ENCODE assay signal across 8 cellular contexts in genomic region chr19:48351341-48351752, GRCh38. TPM values are rescaled to one million over a fixed set of nuclear protein-coding genes. Genes with fewer than 3 reads are reported as not detected.
DNase-seq lines count a peak whose midpoint lies in the region; ATAC-seq and TF ChIP-seq lines count a peak whose summit lies in the region.

No MANE protein-coding gene starts in this region.

- no peak overlapping the region for H3K4me3 Mint-ChIP-seq in activated T-cell treated with anti-CD3 and anti-CD28 coated beads, Interleukin-2, amount 50 U/mL, for 24 hours
- no peak overlapping the region for H3K4me3 Mint-ChIP-seq in type B pancreatic cell

- H3K9me3 Mint-ChIP-seq in activated T-cell treated with anti-CD3 and anti-CD28 coated beads, Interleukin-2, amount 50 U/mL, for 24 hours, result no peaks in the 10 kb centered on the region
- H3K9me3 Mint-ChIP-seq in type B pancreatic cell, result no peaks in the 10 kb centered on the region

- no peak overlapping the region for H2AFZ ChIP-seq in OCI-LY1 (ENCODE audit: low read length)

- H3K36me3 Mint-ChIP-seq in activated T-cell treated with anti-CD3 and anti-CD28 coated beads, Interleukin-2, amount 50 U/mL, for 24 hours (ENCODE audit: low read depth), result peaks cover 3% of the 10 kb centered on the region
- H3K36me3 Mint-ChIP-seq in type B pancreatic cell, result no peaks in the 10 kb centered on the region

- H3K4me3 ChIP-seq in BE2C (ENCODE audit: low read depth, low read length) (no peak overlapping the region), HAP-1 (no peak overlapping the region), OCI-LY1 (ENCODE audit: low read depth, low read length, poor library complexity, severe bottlenecking) (no peak overlapping the region), fibroblast of pulmonary artery (replicated peaks; ENCODE audit: low read depth, low read length) (no peak overlapping the region)

- H3K4me1 Mint-ChIP-seq in activated T-cell treated with anti-CD3 and anti-CD28 coated beads, Interleukin-2, amount 50 U/mL, for 24 hours (ENCODE audit: low read depth), result peaks cover 3% of the 10 kb centered on the region
- H3K4me1 Mint-ChIP-seq in type B pancreatic cell (ENCODE audit: unreplicated experiment), result peaks cover 14% of the 10 kb centered on the region

- DNase-seq in BE2C (peak; percentile 77), HAP-1 (ENCODE audit: low spot score in 2 of 2) (peak; percentile 47 to 91), fibroblast of pulmonary artery (ENCODE audit: low read depth) (peak; percentile 65), omental fat pad (ENCODE audit: low spot score) (peak; percentile 73), type B pancreatic cell (ENCODE audit: extremely low spot score, unreplicated experiment) (no peak)
- DNase-seq in activated T-cell treated with anti-CD3 and anti-CD28 coated beads, Interleukin-2, amount 50 U/mL, for 24 hours, result peak; percentile 89

- H3F3A ChIP-seq in OCI-LY1 (ENCODE audit: insufficient read depth, low read length), result no peaks in the 10 kb centered on the region

- H3K9ac ChIP-seq in OCI-LY1 (ENCODE audit: low read length), result no peak overlapping the region

- TF ChIP-seq CTCF in BE2C (IDR thresholded peaks at IDR 0.05; ENCODE audit: low read depth, low read length), result peak; percentile 83
- TF ChIP-seq CTCF in OCI-LY1 (IDR thresholded peaks at IDR 0.05; ENCODE audit: low read length), result peak; percentile 96
- TF ChIP-seq CTCF in fibroblast of pulmonary artery (IDR thresholded peaks at IDR 0.05; ENCODE audit: low read length, missing control alignments), result peak; percentile 78
- TF ChIP-seq CTCF in omental fat pad (IDR thresholded peaks at IDR 0.05), result no peak
- TF ChIP-seq CTCF in type B pancreatic cell (conservative IDR thresholded peaks at IDR 0.05), result peak; percentile 85

- no peak overlapping the region for H3K4me2 ChIP-seq in OCI-LY1 (ENCODE audit: low read length)

- H3K27me3 ChIP-seq in BE2C, result no peaks in the 10 kb centered on the region
- no peaks in the 10 kb centered on the region for H3K27me3 ChIP-seq in HAP-1 (ENCODE audit: low read depth)
- H3K27me3 ChIP-seq in OCI-LY1 (ENCODE audit: insufficient read depth, low read length), result no peaks in the 10 kb centered on the region

- H3K4me1 ChIP-seq in BE2C (peaks cover 5% of the 10 kb centered on the region), HAP-1 (no peaks in the 10 kb centered on the region), OCI-LY1 (ENCODE audit: insufficient read depth, low read length, severe bottlenecking) (no peaks in the 10 kb centered on the region)

- no peaks in the 10 kb centered on the region for H3K9me2 ChIP-seq in OCI-LY1 (ENCODE audit: low read depth, low read length)

- no peaks in the 10 kb centered on the region for H4K20me1 ChIP-seq in OCI-LY1 (ENCODE audit: insufficient read depth, low read length)

- ATAC-seq in omental fat pad (ENCODE audit: low FRiP score), result no peak
- ATAC-seq in GM18867 (IDR thresholded peaks at IDR 0.05; ENCODE audit: unreplicated experiment), result no peak

- in situ Hi-C loops in HAP-1 (cut with MboI; ENCODE audit: low sequenced_read_pairs), result no loop called here

- H3K27ac Mint-ChIP-seq in activated T-cell treated with anti-CD3 and anti-CD28 coated beads, Interleukin-2, amount 50 U/mL, for 24 hours, result no peak overlapping the region
- no peak overlapping the region for H3K27ac Mint-ChIP-seq in type B pancreatic cell

- H3K27ac ChIP-seq in OCI-LY1 (ENCODE audit: low read depth, low read length, poor library complexity, severe bottlenecking), result no peak overlapping the region

- H3K79me2 ChIP-seq in OCI-LY1 (ENCODE audit: insufficient read depth, low read length), result no peaks in the 10 kb centered on the region

- H3K9me3 ChIP-seq in BE2C (no peaks in the 10 kb centered on the region), HAP-1 (no peaks in the 10 kb centered on the region), OCI-LY1 (ENCODE audit: low read length) (no peaks in the 10 kb centered on the region)

- H3K27me3 Mint-ChIP-seq in activated T-cell treated with anti-CD3 and anti-CD28 coated beads, Interleukin-2, amount 50 U/mL, for 24 hours, result no peaks in the 10 kb centered on the region
- H3K27me3 Mint-ChIP-seq in type B pancreatic cell, result no peaks in the 10 kb centered on the region

- H3K36me3 ChIP-seq in BE2C (no peaks in the 10 kb centered on the region), HAP-1 (replicated peaks) (no peaks in the 10 kb centered on the region), OCI-LY1 (ENCODE audit: insufficient read depth, low read length) (no peaks in the 10 kb centered on the region)

RNA-seq across cellular contexts. Expression of gene TMEM143, which starts 12.4 kb away (rescaled TPM):
- 3.1 TPM for polyA plus RNA-seq in BE2C (2012; ENCODE audit: insufficient read depth, insufficient read length, low read depth)
- 10 to 100 TPM in 1 of 4 donors, 1 to 10 TPM in 3; 2.0 to 11.5 (median 5.1) TPM for total RNA-seq in omental fat pad
- total RNA-seq in type B pancreatic cell (ENCODE audit: low replicate concordance), result 8.6 and 12.8 TPM in 2 replicates

RNA-seq across cellular contexts. Expression of gene SYNGR4, which starts 12.8 kb away (rescaled TPM):
- polyA plus RNA-seq in BE2C (2012; ENCODE audit: insufficient read depth, insufficient read length, low read depth), result 1.7 TPM
- total RNA-seq in omental fat pad (not detected), type B pancreatic cell (ENCODE audit: low replicate concordance) (not detected in 2 replicates)

RNA-seq across cellular contexts. Expression of gene EMP3, which starts 26.0 kb away (rescaled TPM):
- polyA plus RNA-seq in BE2C (2012; ENCODE audit: insufficient read depth, insufficient read length, low read depth), result 32.6 TPM
- total RNA-seq in omental fat pad, result 100 to 1,000 TPM in 1 of 4 donors, 10 to 100 TPM in 3; 48.6 to 173 (median 58.9) TPM
- 3.8 and 47.8 TPM in 2 replicates for total RNA-seq in type B pancreatic cell (ENCODE audit: low replicate concordance)

RNA-seq across cellular contexts. Expression of gene KDELR1, which starts 40.0 kb away (rescaled TPM):
- polyA plus RNA-seq in BE2C (2012; ENCODE audit: insufficient read depth, insufficient read length, low read depth), result 63.3 TPM
- total RNA-seq in omental fat pad (100 to 1,000 TPM in 1 of 4 donors, 10 to 100 TPM in 3; 72.2 to 102 (median 75.3) TPM), type B pancreatic cell (ENCODE audit: low replicate concordance) (227 and 245 TPM in 2 replicates)

RNA-seq across cellular contexts. Expression of gene GRIN2D, which starts 42.1 kb away (rescaled TPM):
- polyA plus RNA-seq in BE2C (2012; ENCODE audit: insufficient read depth, insufficient read length, low read depth), result 0.31 TPM
- total RNA-seq in omental fat pad (under 1 TPM; 0.12 to 0.63 (median 0.33) TPM), type B pancreatic cell (ENCODE audit: low replicate concordance) (0.45 and 0.58 TPM in 2 replicates)

Comparison
In these comparisons a context has a peak if more than half of its experiments do, and no peak if none do; other contexts are left out.
1. CTCF ChIP-seq: peak in BE2C (single experiment), OCI-LY1 (single experiment), fibroblast of pulmonary artery (single experiment) and type B pancreatic cell (single experiment); none in omental fat pad (0 of 3).